In the genomic region with DNA sequence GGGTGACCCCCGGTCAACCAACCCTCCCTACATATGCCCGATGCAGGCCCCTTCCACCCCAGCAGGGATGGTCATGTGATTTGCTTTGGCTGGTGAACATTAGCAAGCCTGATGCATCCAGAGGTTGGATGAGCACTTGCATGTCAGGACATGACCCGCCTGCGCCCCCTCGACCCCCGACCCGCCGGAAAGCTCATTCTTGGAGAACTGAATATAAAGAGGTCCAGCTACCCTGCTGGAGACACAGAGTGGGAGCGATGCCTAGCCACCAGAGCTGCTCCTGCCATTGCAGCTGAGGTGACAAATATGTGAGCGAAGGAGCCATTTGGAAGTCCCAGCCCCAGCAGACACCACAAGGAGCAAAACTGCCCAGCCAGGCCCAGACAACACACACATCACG, we compare ENCODE assay signal across 1 cellular context.
TF ChIP-seq lines count a peak whose summit lies in the region.

No MANE protein-coding gene starts in this region.

TF ChIP-seq in IMR-90, 13 proteins besides CTCF, POLR2A, EP300 and RAD21:
- no peak for TF ChIP-seq BHLHE40 (IDR thresholded peaks at IDR 0.05; ENCODE audit: low read depth, low read length)
- no peak for TF ChIP-seq CHD1 (IDR thresholded peaks at IDR 0.05; ENCODE audit: low read depth, low read length)
- no peak for TF ChIP-seq NFE2L2 (IDR thresholded peaks at IDR 0.05; ENCODE audit: low read depth, low read length)
- TF ChIP-seq RCOR1 (IDR thresholded peaks at IDR 0.05; ENCODE audit: insufficient replicate concordance, low read length) = no peak
- no peak for TF ChIP-seq MXI1 (IDR thresholded peaks at IDR 0.05; ENCODE audit: borderline replicate concordance, low read depth, low read length)
- TF ChIP-seq CEBPB (IDR thresholded peaks at IDR 0.05; ENCODE audit: low read depth, low read length) = no peak
- TF ChIP-seq, protein P1, sequence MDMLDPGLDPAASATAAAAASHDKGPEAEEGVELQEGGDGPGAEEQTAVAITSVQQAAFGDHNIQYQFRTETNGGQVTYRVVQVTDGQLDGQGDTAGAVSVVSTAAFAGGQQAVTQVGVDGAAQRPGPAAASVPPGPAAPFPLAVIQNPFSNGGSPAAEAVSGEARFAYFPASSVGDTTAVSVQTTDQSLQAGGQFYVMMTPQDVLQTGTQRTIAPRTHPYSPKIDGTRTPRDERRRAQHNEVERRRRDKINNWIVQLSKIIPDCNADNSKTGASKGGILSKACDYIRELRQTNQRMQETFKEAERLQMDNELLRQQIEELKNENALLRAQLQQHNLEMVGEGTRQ (IDR thresholded peaks at IDR 0.05; ENCODE audit: low read depth, low read length) = no peak
